ENCODE assay signal across 21 cellular contexts in genomic region chr10:131584286-131584685, GRCh38.
DNase-seq lines count a peak whose midpoint lies in the region; ATAC-seq, FAIRE-seq and TF ChIP-seq lines count a peak whose summit lies in the region.
"Had no signal": no experiment of that assay in that cellular context is flagged by ENCODE, and none has a peak within 500 bp of the region (broad histone marks: within the 10 kb centered on the region; RNA-seq: fewer than 3 reads in every experiment).

No MANE protein-coding gene starts in this region.

- no peak overlapping the region for H3K4me3 ChIP-seq in Peyer's patch
- H3K4me3 ChIP-seq in vagina = no peak overlapping the region
- H3K4me3 ChIP-seq in small intestine (ENCODE audit: low read depth in 1 of 2, low read length in 2 of 2) = no peak overlapping the region
- H3K4me3 ChIP-seq: HAP-1 had no signal

- H3K36me3 ChIP-seq in Peyer's patch = no peaks in the 10 kb centered on the region
- no peaks in the 10 kb centered on the region for H3K36me3 ChIP-seq in vagina
- no peaks in the 10 kb centered on the region for H3K36me3 ChIP-seq in small intestine (ENCODE audit: control insufficient read depth in 2 of 2, insufficient read depth in 2 of 2, low read length in 2 of 2)
- H3K36me3 ChIP-seq: BE2C, HAP-1 had no signal

- H3K27ac ChIP-seq in Peyer's patch = no peak overlapping the region
- H3K27ac ChIP-seq in vagina = no peak overlapping the region
- no peak overlapping the region for H3K27ac ChIP-seq in small intestine (ENCODE audit: low read depth in 1 of 2, low read length in 1 of 2)

- H3K9me3 ChIP-seq in Peyer's patch = no peaks in the 10 kb centered on the region
- no peaks in the 10 kb centered on the region for H3K9me3 ChIP-seq in vagina
- no peaks in the 10 kb centered on the region for H3K9me3 ChIP-seq in small intestine (ENCODE audit: control insufficient read depth, low read depth)
- H3K9me3 ChIP-seq: BE2C, HAP-1 had no signal

- DNase-seq in left ventricle myocardium superior (peak; percentile 24), left cardiac atrium (no peak), Peyer's patch (peak in 2 of 3 donors; percentile 4 to 26), mesenteric fat pad (ENCODE audit: low spot score) (peak; percentile 82), vagina (ENCODE audit: extremely low spot score in 2 of 2) (peak; percentile 78 to 92), activated gamma-delta T cell (lab: John Stamatoyannopoulos, UW) (no peak), small intestine (no peak)
- DNase-seq: BE2C, COR-L47, DMS153, DMS79 treated with DMSO at 0.1 percent for 48 hours, EL had no signal

- intact Hi-C loops in left ventricle myocardium superior (cut with micrococcal nuclease) (no loop called here), left cardiac atrium (cut with DNase I) (no loop called here), vagina (cut with DNase I) (no loop called here)

- no peaks in the 10 kb centered on the region for H3K27me3 ChIP-seq in Peyer's patch
- no peaks in the 10 kb centered on the region for H3K27me3 ChIP-seq in vagina
- no peaks in the 10 kb centered on the region for H3K27me3 ChIP-seq in small intestine (ENCODE audit: control insufficient read depth in 2 of 2, insufficient read depth in 2 of 2, low read length in 2 of 2)
- H3K27me3 ChIP-seq: BE2C had no signal

- FAIRE-seq in small intestine (lab: Jason Lieb, UNC) = no peak
- FAIRE-seq: A204.1, D721Med, G401.6, GM12891, H1, HepG2, HTR-8/SVneo had no signal

- TF ChIP-seq CTCF in Peyer's patch (IDR thresholded peaks at IDR 0.05) (no peak), vagina (IDR thresholded peaks at IDR 0.05) (no peak)

- TF ChIP-seq POLR2A in Peyer's patch (IDR thresholded peaks at IDR 0.05) (no peak), vagina (IDR thresholded peaks at IDR 0.05) (no peak)

- no peaks in the 10 kb centered on the region for H3K4me1 ChIP-seq in Peyer's patch
- no peaks in the 10 kb centered on the region for H3K4me1 ChIP-seq in vagina
- no peaks in the 10 kb centered on the region for H3K4me1 ChIP-seq in small intestine (ENCODE audit: control insufficient read depth in 2 of 2, insufficient read depth in 1 of 2, low read depth in 1 of 2, low read length in 1 of 2)
- H3K4me1 ChIP-seq: BE2C, HAP-1 had no signal

- ATAC-seq in left ventricle myocardium superior (no peak), left cardiac atrium (no peak)
- ATAC-seq: CD8-positive, alpha-beta T cell; HepG2 had no signal

- 75 to 90% (median 82%) methylated on average over 12 of the region's 12 CpGs for WGBS in small intestine, 3 donors

Comparison
In these comparisons a context has a peak if more than half of its experiments do, and no peak if none do; other contexts are left out.
1. DNase-seq: peak in left ventricle myocardium superior (single experiment), Peyer's patch (2 of 3), mesenteric fat pad (single experiment) and vagina (2 of 2); none in left cardiac atrium (single experiment), activated gamma-delta T cell (single experiment) and small intestine (single experiment).